ENCODE assay signal across 1 cellular context in the genomic region with DNA sequence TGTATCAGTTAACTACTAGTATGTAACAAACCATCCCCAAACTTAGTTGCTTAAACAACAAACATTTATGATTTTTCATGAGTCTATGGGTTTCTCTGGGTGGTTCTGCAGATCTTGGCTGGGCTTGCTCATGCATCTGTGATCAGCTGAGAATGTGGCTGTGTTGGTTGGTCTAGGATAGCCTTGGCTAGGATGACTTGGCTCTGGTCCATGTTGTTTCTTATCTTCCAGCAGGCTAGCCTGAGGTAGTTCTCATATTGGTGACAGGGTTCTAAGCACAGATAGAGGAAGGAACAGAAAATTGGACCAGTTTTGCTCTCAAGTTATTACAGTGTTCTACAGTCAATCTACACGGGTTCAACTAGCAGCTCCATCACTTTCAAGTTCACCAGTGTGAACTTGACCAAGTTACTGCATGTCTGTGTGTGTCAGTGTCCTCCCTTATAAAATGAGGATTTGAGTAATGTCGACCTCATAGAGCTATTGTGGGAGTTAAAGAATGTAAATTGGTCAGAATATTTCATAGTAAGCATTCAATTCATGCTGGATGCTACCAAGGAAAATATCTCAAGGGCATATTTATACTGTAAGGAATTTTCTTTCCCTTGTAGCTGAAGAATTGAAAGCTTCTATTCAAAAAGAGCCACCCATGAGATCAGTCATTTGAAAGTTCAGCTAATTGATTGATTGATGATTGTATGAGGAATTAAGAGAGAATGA.
A peak's percentile ranks its signal among the peaks of the same experiment; 100 is the strongest.
TF ChIP-seq lines count a peak whose summit lies in the region.

No MANE protein-coding gene starts in this region.

TF ChIP-seq in K562, 482 proteins besides CTCF, POLR2A, EP300 and RAD21 (continued from another document and continues in another):
- TF ChIP-seq, protein P1, sequence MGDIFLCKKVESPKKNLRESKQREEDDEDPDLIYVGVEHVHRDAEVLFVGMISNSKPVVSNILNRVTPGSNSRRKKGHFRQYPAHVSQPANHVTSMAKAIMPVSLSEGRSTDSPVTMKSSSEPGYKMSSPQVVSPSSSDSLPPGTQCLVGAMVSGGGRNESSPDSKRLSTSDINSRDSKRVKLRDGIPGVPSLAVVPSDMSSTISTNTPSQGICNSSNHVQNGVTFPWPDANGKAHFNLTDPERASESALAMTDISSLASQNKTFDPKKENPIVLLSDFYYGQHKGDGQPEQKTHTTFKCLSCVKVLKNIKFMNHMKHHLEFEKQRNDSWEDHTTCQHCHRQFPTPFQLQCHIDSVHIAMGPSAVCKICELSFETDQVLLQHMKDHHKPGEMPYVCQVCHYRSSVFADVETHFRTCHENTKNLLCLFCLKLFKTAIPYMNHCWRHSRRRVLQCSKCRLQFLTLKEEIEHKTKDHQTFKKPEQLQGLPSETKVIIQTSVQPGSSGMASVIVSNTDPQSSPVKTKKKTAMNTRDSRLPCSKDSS (IDR thresholded peaks at IDR 0.05; ENCODE audit: low read depth, partially characterized antibody) = no peak
- TF ChIP-seq ZBTB5 (IDR thresholded peaks at IDR 0.05) (no peak), MED1 (CRISPR knock-in tag; IDR thresholded peaks at IDR 0.05; ENCODE audit: borderline replicate concordance) (no peak), HDAC1 (IDR thresholded peaks at IDR 0.05) (0 out of 4 replicates have a peak, but pooled peaks of 1 of the 2 experiments have one; percentile 26), CREBBP (IDR thresholded peaks at IDR 0.05; ENCODE audit: low read depth, low read length) (no peak), MITF (IDR thresholded peaks at IDR 0.05) (no peak), TEAD1 (CRISPR knock-in tag; IDR thresholded peaks at IDR 0.05) (peak in 1 of 2 experiments; percentile 74; a peak in 1 of 4 replicates), JUND (IDR thresholded peaks at IDR 0.05; ENCODE audit: borderline replicate concordance, low read depth, low read length) (peak; percentile 19; the same call in 1 of the 2 replicates), JUND (tag; IDR thresholded peaks at IDR 0.05; ENCODE audit: borderline replicate concordance, low read depth, low read length) (peak; percentile 51; the same call in 2 of the 3 replicates), SMAD1 (IDR thresholded peaks at IDR 0.05; ENCODE audit: low read depth, low read length, partially characterized antibody) (no peak), HDAC2 (IDR thresholded peaks at IDR 0.05) (no peak), RCOR1 (IDR thresholded peaks at IDR 0.05; ENCODE audit: borderline replicate concordance in 1 of 2, low read depth in 2 of 2, low read length in 2 of 2) (peak in 1 of 2 experiments; percentile 90; a peak in 2 of 4 replicates), CGGBP1 (CRISPR knock-in tag; IDR thresholded peaks at IDR 0.05) (no peak), HNRNPL (IDR thresholded peaks at IDR 0.05; ENCODE audit: low read depth, low read length) (no peak), GMEB1 (CRISPR knock-in tag; IDR thresholded peaks at IDR 0.05) (no peak), HNRNPK (IDR thresholded peaks at IDR 0.05; ENCODE audit: low read depth, low read length, poor library complexity, severe bottlenecking) (no peak), NR0B1 (IDR thresholded peaks at IDR 0.05; ENCODE audit: partially characterized antibody) (no peak), CBFA2T3 (IDR thresholded peaks at IDR 0.05) (peak; percentile 65), SMC3 (conservative IDR thresholded peaks at IDR 0.05; ENCODE audit: insufficient read depth, low read depth, low read length) (no peak), HMG20A (CRISPR knock-in tag; conservative IDR thresholded peaks at IDR 0.05) (no peak), MLX (CRISPR knock-in tag; conservative IDR thresholded peaks at IDR 0.05) (no peak), PHF21A (IDR thresholded peaks at IDR 0.05; ENCODE audit: borderline replicate concordance, low read depth) (no peak), NFIX (CRISPR knock-in tag; IDR thresholded peaks at IDR 0.05; ENCODE audit: low read depth) (peak; percentile 31; the same call in 1 of the 2 replicates), ZNF347 (CRISPR knock-in tag; IDR thresholded peaks at IDR 0.05; ENCODE audit: low read depth) (no peak), ZNF282 (CRISPR knock-in tag; IDR thresholded peaks at IDR 0.05) (no peak), TFAP4 (CRISPR knock-in tag; IDR thresholded peaks at IDR 0.05; ENCODE audit: borderline replicate concordance) (peak; percentile 47; the same call in 1 of the 2 replicates), KLF6 (CRISPR knock-in tag; IDR thresholded peaks at IDR 0.05; ENCODE audit: borderline replicate concordance) (0 out of 2 replicates have a peak, but pooled peaks have one; percentile 13), SMAD4 (CRISPR knock-in tag; conservative IDR thresholded peaks at IDR 0.05) (peak; percentile 66), MTA2 (IDR thresholded peaks at IDR 0.05; ENCODE audit: low read depth) (no peak), NR2F6 (CRISPR knock-in tag; IDR thresholded peaks at IDR 0.05) (no peak), JUN (IDR thresholded peaks at IDR 0.05; ENCODE audit: borderline replicate concordance, low read depth, low read length) (0 out of 2 replicates have a peak, but pooled peaks have one; percentile 17), JUN (CRISPR knock-in tag; IDR thresholded peaks at IDR 0.05; ENCODE audit: borderline replicate concordance) (no peak), ZNF79 (CRISPR knock-in tag; IDR thresholded peaks at IDR 0.05; ENCODE audit: low read depth) (no peak), DNMT1 (IDR thresholded peaks at IDR 0.05) (no peak)
- TF ChIP-seq, protein P2, sequence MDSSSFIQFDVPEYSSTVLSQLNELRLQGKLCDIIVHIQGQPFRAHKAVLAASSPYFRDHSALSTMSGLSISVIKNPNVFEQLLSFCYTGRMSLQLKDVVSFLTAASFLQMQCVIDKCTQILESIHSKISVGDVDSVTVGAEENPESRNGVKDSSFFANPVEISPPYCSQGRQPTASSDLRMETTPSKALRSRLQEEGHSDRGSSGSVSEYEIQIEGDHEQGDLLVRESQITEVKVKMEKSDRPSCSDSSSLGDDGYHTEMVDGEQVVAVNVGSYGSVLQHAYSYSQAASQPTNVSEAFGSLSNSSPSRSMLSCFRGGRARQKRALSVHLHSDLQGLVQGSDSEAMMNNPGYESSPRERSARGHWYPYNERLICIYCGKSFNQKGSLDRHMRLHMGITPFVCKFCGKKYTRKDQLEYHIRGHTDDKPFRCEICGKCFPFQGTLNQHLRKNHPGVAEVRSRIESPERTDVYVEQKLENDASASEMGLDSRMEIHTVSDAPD (CRISPR knock-in tag; IDR thresholded peaks at IDR 0.05) = no peak
- TF ChIP-seq, protein P3, sequence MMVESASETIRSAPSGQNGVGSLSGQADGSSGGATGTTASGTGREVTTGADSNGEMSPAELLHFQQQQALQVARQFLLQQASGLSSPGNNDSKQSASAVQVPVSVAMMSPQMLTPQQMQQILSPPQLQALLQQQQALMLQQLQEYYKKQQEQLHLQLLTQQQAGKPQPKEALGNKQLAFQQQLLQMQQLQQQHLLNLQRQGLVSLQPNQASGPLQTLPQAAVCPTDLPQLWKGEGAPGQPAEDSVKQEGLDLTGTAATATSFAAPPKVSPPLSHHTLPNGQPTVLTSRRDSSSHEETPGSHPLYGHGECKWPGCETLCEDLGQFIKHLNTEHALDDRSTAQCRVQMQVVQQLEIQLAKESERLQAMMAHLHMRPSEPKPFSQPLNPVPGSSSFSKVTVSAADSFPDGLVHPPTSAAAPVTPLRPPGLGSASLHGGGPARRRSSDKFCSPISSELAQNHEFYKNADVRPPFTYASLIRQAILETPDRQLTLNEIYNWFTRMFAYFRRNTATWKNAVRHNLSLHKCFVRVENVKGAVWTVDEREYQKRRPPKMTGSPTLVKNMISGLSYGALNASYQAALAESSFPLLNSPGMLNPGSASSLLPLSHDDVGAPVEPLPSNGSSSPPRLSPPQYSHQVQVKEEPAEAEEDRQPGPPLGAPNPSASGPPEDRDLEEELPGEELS (CRISPR knock-in tag; IDR thresholded peaks at IDR 0.05; ENCODE audit: borderline replicate concordance) = no peak
- TF ChIP-seq, protein P4, sequence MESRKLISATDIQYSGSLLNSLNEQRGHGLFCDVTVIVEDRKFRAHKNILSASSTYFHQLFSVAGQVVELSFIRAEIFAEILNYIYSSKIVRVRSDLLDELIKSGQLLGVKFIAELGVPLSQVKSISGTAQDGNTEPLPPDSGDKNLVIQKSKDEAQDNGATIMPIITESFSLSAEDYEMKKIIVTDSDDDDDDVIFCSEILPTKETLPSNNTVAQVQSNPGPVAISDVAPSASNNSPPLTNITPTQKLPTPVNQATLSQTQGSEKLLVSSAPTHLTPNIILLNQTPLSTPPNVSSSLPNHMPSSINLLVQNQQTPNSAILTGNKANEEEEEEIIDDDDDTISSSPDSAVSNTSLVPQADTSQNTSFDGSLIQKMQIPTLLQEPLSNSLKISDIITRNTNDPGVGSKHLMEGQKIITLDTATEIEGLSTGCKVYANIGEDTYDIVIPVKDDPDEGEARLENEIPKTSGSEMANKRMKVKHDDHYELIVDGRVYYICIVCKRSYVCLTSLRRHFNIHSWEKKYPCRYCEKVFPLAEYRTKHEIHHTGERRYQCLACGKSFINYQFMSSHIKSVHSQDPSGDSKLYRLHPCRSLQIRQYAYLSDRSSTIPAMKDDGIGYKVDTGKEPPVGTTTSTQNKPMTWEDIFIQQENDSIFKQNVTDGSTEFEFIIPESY (CRISPR knock-in tag; IDR thresholded peaks at IDR 0.05) = no peak
- TF ChIP-seq, protein P5, sequence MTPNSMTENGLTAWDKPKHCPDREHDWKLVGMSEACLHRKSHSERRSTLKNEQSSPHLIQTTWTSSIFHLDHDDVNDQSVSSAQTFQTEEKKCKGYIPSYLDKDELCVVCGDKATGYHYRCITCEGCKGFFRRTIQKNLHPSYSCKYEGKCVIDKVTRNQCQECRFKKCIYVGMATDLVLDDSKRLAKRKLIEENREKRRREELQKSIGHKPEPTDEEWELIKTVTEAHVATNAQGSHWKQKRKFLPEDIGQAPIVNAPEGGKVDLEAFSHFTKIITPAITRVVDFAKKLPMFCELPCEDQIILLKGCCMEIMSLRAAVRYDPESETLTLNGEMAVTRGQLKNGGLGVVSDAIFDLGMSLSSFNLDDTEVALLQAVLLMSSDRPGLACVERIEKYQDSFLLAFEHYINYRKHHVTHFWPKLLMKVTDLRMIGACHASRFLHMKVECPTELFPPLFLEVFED (CRISPR knock-in tag; conservative IDR thresholded peaks at IDR 0.05) = no peak
